ENCODE assay signal across 8 cellular contexts in the genomic region with DNA sequence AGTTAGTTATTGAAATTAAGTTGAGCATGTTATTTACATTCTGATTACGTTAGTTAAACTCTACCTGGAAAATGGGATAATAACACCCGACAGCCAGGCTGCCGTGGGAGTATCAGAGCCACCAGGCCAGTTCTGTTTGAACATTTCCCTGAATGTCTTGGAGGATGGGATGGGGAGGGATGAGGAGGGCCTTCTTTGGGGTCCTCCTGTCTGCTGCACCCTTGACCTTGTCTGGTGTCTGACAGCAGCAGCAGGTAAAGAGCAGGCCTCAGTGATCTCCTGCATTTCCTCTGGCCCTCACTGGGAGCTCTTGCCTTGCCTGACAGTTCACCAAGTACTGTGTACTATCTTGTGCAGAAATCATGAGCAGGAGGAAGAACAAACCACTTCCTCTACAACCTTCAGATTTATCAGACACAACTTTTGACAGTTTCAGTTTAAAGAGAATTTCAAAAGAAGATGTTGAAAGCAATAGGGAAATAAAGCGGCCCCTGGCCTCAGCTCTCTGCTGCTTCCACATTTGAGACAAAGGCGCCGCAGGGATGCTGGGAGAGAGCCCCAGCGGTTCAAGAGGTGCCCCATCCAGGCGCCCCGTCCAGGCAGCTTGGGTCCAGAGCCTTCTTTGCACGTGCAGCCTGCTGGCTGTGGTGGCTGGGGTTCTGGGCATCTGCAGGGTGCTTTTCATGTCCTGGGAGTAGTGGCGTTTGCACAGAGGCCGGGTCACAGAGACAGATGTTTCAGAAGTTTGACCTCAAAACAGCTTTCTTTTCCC. TPM values are rescaled to one million over a fixed set of nuclear protein-coding genes. Genes with fewer than 3 reads are reported as not detected.
DNase-seq lines count a peak whose midpoint lies in the region; ATAC-seq and TF ChIP-seq lines count a peak whose summit lies in the region.

No MANE protein-coding gene starts in this region.

- H3K9me2 ChIP-seq in MM.1S (replicated peaks; ENCODE audit: insufficient read depth, low read length): no peaks in the 10 kb centered on the region

- TF ChIP-seq CTCF in GM13976 (IDR thresholded peaks at IDR 0.05; ENCODE audit: borderline replicate concordance, control extremely low read depth, extremely low read depth, insufficient read depth, missing control alignments) (no peak), MM.1S (IDR thresholded peaks at IDR 0.05; ENCODE audit: low read length) (no peak), nephron progenitor cell (IDR thresholded peaks at IDR 0.05) (no peak)

- no peaks in the 10 kb centered on the region for H3K27me3 Mint-ChIP-seq in activated naive CD8-positive, alpha-beta T cell treated with anti-CD3 and anti-CD28 coated beads, Interleukin-2, amount 10 ng/mL, durations not matched to agents 7 days and 5 days
- peaks cover under 1% of the 10 kb centered on the region for H3K27me3 Mint-ChIP-seq in nephron progenitor cell (ENCODE audit: low read depth, poor library complexity)

- no peaks in the 10 kb centered on the region for H3K9me3 ChIP-seq in MM.1S (replicated peaks; ENCODE audit: insufficient read depth, low read length)

- no peaks in the 10 kb centered on the region for H3K27me3 ChIP-seq in MM.1S (replicated peaks; ENCODE audit: insufficient read depth, low read length)

- peak; percentile 90 for ATAC-seq in GM21723 (IDR thresholded peaks at IDR 0.05; ENCODE audit: unreplicated experiment)
- ATAC-seq in activated naive CD8-positive, alpha-beta T cell treated with anti-CD3 and anti-CD28 coated beads, Interleukin-2, amount 10 ng/mL, durations not matched to agents 7 days and 5 days (ENCODE audit: low read depth): peak; percentile 98

- H3K27ac Mint-ChIP-seq in activated naive CD8-positive, alpha-beta T cell treated with anti-CD3 and anti-CD28 coated beads, Interleukin-2, amount 10 ng/mL, durations not matched to agents 7 days and 5 days: peak overlapping the region; percentile 94
- peak overlapping the region; percentile 87 for H3K27ac Mint-ChIP-seq in nephron progenitor cell

- 0 out of 2 replicates have a peak, but pooled peaks cover 3% of the 10 kb centered on the region for H4K20me1 ChIP-seq in MM.1S (ENCODE audit: insufficient read depth, low read length)

- H3K9ac ChIP-seq in MM.1S (ENCODE audit: low read length): no peak overlapping the region

- H3K4me1 Mint-ChIP-seq in activated naive CD8-positive, alpha-beta T cell treated with anti-CD3 and anti-CD28 coated beads, Interleukin-2, amount 10 ng/mL, durations not matched to agents 7 days and 5 days: peaks cover 47% of the 10 kb centered on the region
- peaks cover 54% of the 10 kb centered on the region for H3K4me1 Mint-ChIP-seq in nephron progenitor cell

- peak overlapping the region; percentile 57 for H3K4me2 ChIP-seq in MM.1S (ENCODE audit: low read depth, low read length)

- H3K36me3 Mint-ChIP-seq in activated naive CD8-positive, alpha-beta T cell treated with anti-CD3 and anti-CD28 coated beads, Interleukin-2, amount 10 ng/mL, durations not matched to agents 7 days and 5 days: peaks cover 25% of the 10 kb centered on the region
- peaks cover 10% of the 10 kb centered on the region for H3K36me3 Mint-ChIP-seq in nephron progenitor cell (ENCODE audit: low read depth)

- peak overlapping the region; percentile 73 for H3K4me3 Mint-ChIP-seq in activated naive CD8-positive, alpha-beta T cell treated with anti-CD3 and anti-CD28 coated beads, Interleukin-2, amount 10 ng/mL, durations not matched to agents 7 days and 5 days
- H3K4me3 Mint-ChIP-seq in nephron progenitor cell: no peak overlapping the region

- POLR2A ChIA-PET in activated naive CD8-positive, alpha-beta T cell treated with anti-CD3 and anti-CD28 coated beads, Interleukin-2, amount 10 ng/mL, durations not matched to agents 7 days and 5 days (lab: Charles Lee): interaction anchor here (1.0 to 2.3 kb wide), 12 partner anchors 9 to 249 kb away, joined by 3 to 24 read pairs (median 6); a partner anchor contains a TSS

- H2AFZ ChIP-seq in MM.1S (ENCODE audit: low read length): no peak overlapping the region

- peaks cover 20% of the 10 kb centered on the region for H3K4me1 ChIP-seq in MM.1S (ENCODE audit: low read length)

- DNase-seq in GM13976 (ENCODE audit: low spot score): peak; percentile 79
- DNase-seq in MM.1S: peak; percentile 60
- peak; percentile 62 for DNase-seq in activated naive CD8-positive, alpha-beta T cell treated with anti-CD3 and anti-CD28 coated beads, Interleukin-2, amount 10 ng/mL, durations not matched to agents 7 days and 5 days
- DNase-seq in nephron progenitor cell: no peak
- DNase-seq in mucosa of gallbladder (ENCODE audit: low spot score): no peak
- no peak for DNase-seq in DMS153 (lab: John Stamatoyannopoulos, UW)
- no peak for DNase-seq in NCI-H524 (lab: John Stamatoyannopoulos, UW)

- H3K4me3 ChIP-seq in MM.1S (ENCODE audit: low read length): no peak overlapping the region

- H3K27ac ChIP-seq in MM.1S (ENCODE audit: low read length): peak overlapping the region; percentile 47; the same call in 1 of the 2 replicates

- H3K79me2 ChIP-seq in MM.1S (ENCODE audit: low read length): peaks cover 70% of the 10 kb centered on the region

- no peaks in the 10 kb centered on the region for H3K9me3 Mint-ChIP-seq in activated naive CD8-positive, alpha-beta T cell treated with anti-CD3 and anti-CD28 coated beads, Interleukin-2, amount 10 ng/mL, durations not matched to agents 7 days and 5 days
- H3K9me3 Mint-ChIP-seq in nephron progenitor cell: no peaks in the 10 kb centered on the region

- H3K36me3 ChIP-seq in MM.1S (replicated peaks; ENCODE audit: insufficient read depth, low read length): no peaks in the 10 kb centered on the region

- in situ Hi-C loops in GM13976 (cut with MboI; ENCODE audit: low sequenced_read_pairs, unreplicated experiment): no loop called here

- H3F3A ChIP-seq in MM.1S (ENCODE audit: insufficient read depth, low read length): peaks cover 14% of the 10 kb centered on the region

RNA-seq across cellular contexts. Expression of a gene that starts 25.3 kb away (rescaled TPM):
- 10 to 100 TPM; 65.4 to 76.7 TPM for total RNA-seq in activated naive CD8-positive, alpha-beta T cell treated with anti-CD3 and anti-CD28 coated beads, Interleukin-2, amount 10 ng/mL, durations not matched to agents 7 days and 5 days
- total RNA-seq in mucosa of gallbladder: 95.5 TPM

Comparison
In these comparisons a context has a peak if more than half of its experiments do, and no peak if none do; other contexts are left out.
1. DNase-seq: peak in GM13976 (single experiment), MM.1S (single experiment) and activated naive CD8-positive, alpha-beta T cell treated with anti-CD3 and anti-CD28 coated beads, Interleukin-2, amount 10 ng/mL, durations not matched to agents 7 days and 5 days (single experiment); none in nephron progenitor cell (single experiment), mucosa of gallbladder (single experiment), DMS153 (single experiment) and NCI-H524 (0 of 2).